ENCODE assay signal across 8 cellular contexts in the genomic region with DNA sequence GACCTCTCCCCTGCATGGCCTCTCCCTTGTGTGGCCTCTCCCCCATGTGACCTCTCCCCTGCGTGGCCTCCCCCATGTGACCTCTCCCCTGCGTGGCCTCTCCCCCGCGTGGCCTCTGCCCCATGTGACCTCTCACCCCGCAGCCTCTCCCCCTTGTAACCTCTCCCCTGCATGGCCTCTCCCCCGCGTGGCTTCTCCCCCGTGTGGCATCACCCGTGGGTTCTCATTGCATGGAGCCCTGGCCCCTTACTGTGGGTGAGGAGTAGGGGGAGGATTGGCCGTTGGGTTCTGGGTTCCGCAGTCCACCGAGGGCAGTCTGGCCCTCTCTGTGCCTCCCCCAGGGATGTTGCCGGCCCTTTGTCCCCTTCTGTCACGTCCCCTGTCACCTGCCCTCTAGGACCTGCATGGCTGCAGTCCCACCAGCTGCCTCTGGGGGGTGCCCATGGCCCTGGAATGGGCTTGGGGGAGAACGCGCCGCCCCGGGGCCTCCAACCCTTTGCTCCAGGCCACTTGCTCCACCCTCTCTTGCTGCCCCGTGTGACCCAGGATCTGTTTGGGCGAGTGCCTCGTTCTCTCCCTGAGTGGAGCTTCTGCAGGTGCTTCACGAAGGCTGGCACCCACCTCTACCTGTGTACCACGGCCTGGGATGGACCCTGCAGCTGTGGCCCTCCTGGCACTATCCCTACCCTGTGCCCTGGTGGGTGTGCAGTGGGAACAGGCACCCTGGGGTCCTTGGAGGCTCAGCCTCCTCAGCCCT. TPM values are rescaled to one million over a fixed set of nuclear protein-coding genes. Genes with fewer than 3 reads are reported as not detected.
DNase-seq lines count a peak whose midpoint lies in the region; ATAC-seq and TF ChIP-seq lines count a peak whose summit lies in the region.

No MANE protein-coding gene starts in this region.

- peak overlapping the region; percentile 70 for H3K9ac ChIP-seq in OCI-LY3 (ENCODE audit: low read length)

- H3K27me3 ChIP-seq in OCI-LY3 (ENCODE audit: low read depth, low read length) = 0 out of 2 replicates have a peak, but pooled peaks cover 2% of the 10 kb centered on the region
- H3K27me3 ChIP-seq in esophagus (ENCODE audit: control insufficient read depth in 1 of 2, insufficient read depth in 2 of 2, low read length in 2 of 2) = no peaks in the 10 kb centered on the region

- H3K4me1 ChIP-seq in OCI-LY3 (ENCODE audit: low read length) = peaks cover 59% of the 10 kb centered on the region
- H3K4me1 ChIP-seq in esophagus (ENCODE audit: control insufficient read depth in 2 of 2, insufficient read depth in 2 of 2, low read length in 1 of 2) = peaks cover 10 to 38% of the 10 kb centered on the region in 2 donors

- H4K20me1 ChIP-seq in OCI-LY3 (ENCODE audit: insufficient read depth, low read length) = no peaks in the 10 kb centered on the region

- peak; percentile 83 for TF ChIP-seq CTCF in OCI-LY3 (IDR thresholded peaks at IDR 0.05; ENCODE audit: low read depth, low read length)

- peaks cover 0 to 8% (median 0%) of the 10 kb centered on the region in 3 donors for H3K36me3 Mint-ChIP-seq in naive thymus-derived CD8-positive, alpha-beta T cell
- peaks cover 14% of the 10 kb centered on the region for H3K36me3 Mint-ChIP-seq in stimulated activated effector memory CD8-positive, alpha-beta T cell treated with anti-CD3 and anti-CD28 coated beads, Interleukin-12 subunit alpha, Interleukin-12 subunit beta, amount 100 ng/mL, for 72 hours

- POLR2A ChIA-PET in naive thymus-derived CD8-positive, alpha-beta T cell (lab: Charles Lee) = interaction anchor here (1.0 to 1.9 kb wide), 6 partner anchors 21 to 167 kb away, joined by 3 to 10 read pairs (median 4); a partner anchor contains a TSS

- H3K27ac Mint-ChIP-seq in naive thymus-derived CD8-positive, alpha-beta T cell = peak overlapping the region in 8 of 10 donors; percentile 36 to 82 (median 73)
- H3K27ac Mint-ChIP-seq in stimulated activated effector memory CD8-positive, alpha-beta T cell treated with anti-CD3 and anti-CD28 coated beads, Interleukin-12 subunit alpha, Interleukin-12 subunit beta, amount 100 ng/mL, for 72 hours = peak overlapping the region; percentile 81

- peaks cover 10 to 23% (median 17%) of the 10 kb centered on the region in 4 donors for H3K4me1 Mint-ChIP-seq in naive thymus-derived CD8-positive, alpha-beta T cell
- peaks cover 21% of the 10 kb centered on the region for H3K4me1 Mint-ChIP-seq in stimulated activated effector memory CD8-positive, alpha-beta T cell treated with anti-CD3 and anti-CD28 coated beads, Interleukin-12 subunit alpha, Interleukin-12 subunit beta, amount 100 ng/mL, for 72 hours

- peak overlapping the region in 4 of 10 donors; percentile 1 to 59 (median 41) for H3K4me3 Mint-ChIP-seq in naive thymus-derived CD8-positive, alpha-beta T cell
- H3K4me3 Mint-ChIP-seq in stimulated activated effector memory CD8-positive, alpha-beta T cell treated with anti-CD3 and anti-CD28 coated beads, Interleukin-12 subunit alpha, Interleukin-12 subunit beta, amount 100 ng/mL, for 72 hours = no peak overlapping the region

- H3K4me2 ChIP-seq in OCI-LY3 (ENCODE audit: low read length) = peak overlapping the region; percentile 99

- peak; percentile 74 for DNase-seq in Ammon's horn (ENCODE audit: low spot score)
- DNase-seq in GM19238 (ENCODE audit: insufficient read length, low spot score) = peak; percentile 96
- DNase-seq in HuH-7 (ENCODE audit: low spot score) = peak; percentile 99
- peak; percentile 91 for DNase-seq in activated T-cell treated with anti-CD3 and anti-CD28 coated beads for 4 hours
- peak; percentile 75 to 93 (median 86) for DNase-seq in naive thymus-derived CD8-positive, alpha-beta T cell
- peak; percentile 96 to 99 for DNase-seq in stimulated activated effector memory CD8-positive, alpha-beta T cell treated with anti-CD3 and anti-CD28 coated beads, Interleukin-12 subunit alpha, Interleukin-12 subunit beta, amount 100 ng/mL, for 72 hours (ENCODE audit: low spot score in 2 of 2)

- H3K9me3 ChIP-seq in OCI-LY3 (ENCODE audit: insufficient read depth, low read length) (peaks cover 10% of the 10 kb centered on the region; the same call in 1 of the 2 replicates), esophagus (ENCODE audit: control insufficient read depth in 2 of 2, insufficient read depth in 1 of 2, low read depth in 1 of 2, low read length in 1 of 2) (no peaks in the 10 kb centered on the region)

- peaks cover 8% of the 10 kb centered on the region for H3K79me2 ChIP-seq in OCI-LY3 (ENCODE audit: low read length)

- H2AFZ ChIP-seq in OCI-LY3 (ENCODE audit: low read depth, low read length) = no peak overlapping the region; the same call in 1 of the 2 replicates

- H3K36me3 ChIP-seq in OCI-LY3 (replicated peaks; ENCODE audit: low read depth, low read length) = peaks cover 14% of the 10 kb centered on the region
- H3K36me3 ChIP-seq in esophagus (ENCODE audit: control insufficient read depth in 2 of 2, insufficient read depth in 2 of 2, low read length in 1 of 2) = peaks cover 0 to 5% of the 10 kb centered on the region in 2 donors

- no peaks in the 10 kb centered on the region for H3K9me3 Mint-ChIP-seq in naive thymus-derived CD8-positive, alpha-beta T cell
- no peaks in the 10 kb centered on the region for H3K9me3 Mint-ChIP-seq in stimulated activated effector memory CD8-positive, alpha-beta T cell treated with anti-CD3 and anti-CD28 coated beads, Interleukin-12 subunit alpha, Interleukin-12 subunit beta, amount 100 ng/mL, for 72 hours

- H3K4me3 ChIP-seq in OCI-LY3 (ENCODE audit: low read length) = peak overlapping the region; percentile 77
- peak overlapping the region; percentile 30 to 45 for H3K4me3 ChIP-seq in esophagus (ENCODE audit: low read depth in 1 of 2, low read length in 2 of 2)

- peak; percentile 91 to 94 for ATAC-seq in naive thymus-derived CD8-positive, alpha-beta T cell
- peak; percentile 87 for ATAC-seq in stimulated activated effector memory CD8-positive, alpha-beta T cell treated with anti-CD3 and anti-CD28 coated beads, Interleukin-12 subunit alpha, Interleukin-12 subunit beta, amount 100 ng/mL, for 72 hours

- no peaks in the 10 kb centered on the region for H3K27me3 Mint-ChIP-seq in naive thymus-derived CD8-positive, alpha-beta T cell

- peak overlapping the region; percentile 58 for H3K27ac ChIP-seq in OCI-LY3 (ENCODE audit: low read length)
- peak overlapping the region in 1 of 2 donors; percentile 53 for H3K27ac ChIP-seq in esophagus (ENCODE audit: low read depth in 2 of 2, low read length in 1 of 2)

- 10 to 14% methylated on average over 23 of the region's 23 CpGs for WGBS in esophagus, 2 donors

RNA-seq across cellular contexts. Expression of a gene that starts 21.3 kb away (rescaled TPM):
- polyA plus RNA-seq in esophagus = 10 to 100 TPM; 21.0 to 22.5 TPM
- 10 to 100 TPM; 27.5 to 28.3 TPM for total RNA-seq in naive thymus-derived CD8-positive, alpha-beta T cell
- 10 to 100 TPM; 12.3 to 23.5 (median 14.8) TPM for polyA plus RNA-seq in naive thymus-derived CD8-positive, alpha-beta T cell

RNA-seq across cellular contexts. Expression of a gene that starts 34.6 kb away (rescaled TPM):
- polyA plus RNA-seq in esophagus = 1,000 to 10,000 TPM; 3,514 to 5,149 TPM
- 10 to 100 TPM; 30.7 to 33.1 TPM for total RNA-seq in naive thymus-derived CD8-positive, alpha-beta T cell
- polyA plus RNA-seq in naive thymus-derived CD8-positive, alpha-beta T cell = 10 to 100 TPM; 54.9 to 67.4 (median 62.7) TPM

RNA-seq across cellular contexts. Expression of a gene that starts 54.3 kb away (rescaled TPM):
- polyA plus RNA-seq in esophagus = 10 to 100 TPM; 15.3 to 18.6 TPM
- total RNA-seq in naive thymus-derived CD8-positive, alpha-beta T cell = 10 to 100 TPM; 59.0 TPM
- 10 to 100 TPM; 10.9 to 18.0 (median 13.2) TPM for polyA plus RNA-seq in naive thymus-derived CD8-positive, alpha-beta T cell

Comparison
In these comparisons a context has a peak if more than half of its experiments do, and no peak if none do; other contexts are left out.
1. RNA of a gene that starts 34.6 kb away (polyA plus RNA-seq): 3,514 to 5,149 TPM in esophagus; 54.9 to 67.4 TPM in naive thymus-derived CD8-positive, alpha-beta T cell; every median in the first group is over 10 times any median in the second.
2. Peak in every context shown above with its lines, with median percentiles within 50 percentile points of each other: DNase-seq.